Comparison of ENCODE assay signal across 11 cellular contexts in genomic region chr1:155015527-155016230, GRCh38. TPM values are rescaled to one million over a fixed set of nuclear protein-coding genes. Genes with fewer than 3 reads are reported as not detected.
DNase-seq lines count a peak whose midpoint lies in the region; ATAC-seq and TF ChIP-seq lines count a peak whose summit lies in the region.
"Had no signal": no experiment of that assay in that cellular context is flagged by ENCODE, and none has a peak within 500 bp of the region (broad histone marks: within the 10 kb centered on the region; RNA-seq: fewer than 3 reads in every experiment).

No MANE protein-coding gene starts in this region.

- TF ChIP-seq POLR2A in transverse colon (IDR thresholded peaks at IDR 0.05), result no peak

- no peak for ATAC-seq in activated naive CD8-positive, alpha-beta T cell treated with anti-CD3 and anti-CD28 coated beads, Interleukin-2, amount 10 ng/mL, durations not matched to agents 7 days and 5 days (ENCODE audit: low read depth)
- ATAC-seq in activated T-cell treated with anti-CD3 and anti-CD28 coated beads, Interleukin-2, amount 50 U/mL, for 72 hours (replicated peaks in 1 of 2), result no peak

- peak overlapping the region; percentile 35 for H3K4me3 Mint-ChIP-seq in activated naive CD8-positive, alpha-beta T cell treated with anti-CD3 and anti-CD28 coated beads, Interleukin-2, amount 10 ng/mL, durations not matched to agents 7 days and 5 days
- no peak overlapping the region for H3K4me3 Mint-ChIP-seq in activated naive CD8-positive, alpha-beta T cell treated with anti-CD3 and anti-CD28 coated beads for 36 hours
- H3K4me3 Mint-ChIP-seq in activated T-cell treated with anti-CD3 and anti-CD28 coated beads, Interleukin-2, amount 50 U/mL, for 72 hours, result peak overlapping the region; percentile 45 to 67

- TF ChIP-seq CTCF in transverse colon (IDR thresholded peaks at IDR 0.05), result no peak
- no peak for TF ChIP-seq CTCF in dorsolateral prefrontal cortex (IDR thresholded peaks at IDR 0.05 in 54 of 56, conservative IDR thresholded peaks at IDR 0.05 in 2 of 56; ENCODE audit: low read depth in 1 of 56, partially characterized antibody in 56 of 56)

- H3K27ac ChIP-seq in mucosa of rectum (ENCODE audit: low read depth in 2 of 2, low read length in 2 of 2) (peak overlapping the region; percentile 92 to 93), transverse colon (peak overlapping the region; percentile 85 to 96 (median 91)), dorsolateral prefrontal cortex (peak overlapping the region in 23 of 59 donors; percentile 2 to 99 (median 90))

- no peaks in the 10 kb centered on the region for H3K9me3 Mint-ChIP-seq in activated naive CD8-positive, alpha-beta T cell treated with anti-CD3 and anti-CD28 coated beads, Interleukin-2, amount 10 ng/mL, durations not matched to agents 7 days and 5 days
- no peaks in the 10 kb centered on the region for H3K9me3 Mint-ChIP-seq in activated naive CD8-positive, alpha-beta T cell treated with anti-CD3 and anti-CD28 coated beads for 36 hours
- H3K9me3 Mint-ChIP-seq in activated T-cell treated with anti-CD3 and anti-CD28 coated beads, Interleukin-2, amount 50 U/mL, for 72 hours, result no peaks in the 10 kb centered on the region

- H3K36me3 ChIP-seq in mucosa of rectum (ENCODE audit: control insufficient read depth in 2 of 2, insufficient read depth in 2 of 2, low read length in 2 of 2), result peaks cover 39 to 45% of the 10 kb centered on the region in 2 donors
- H3K36me3 ChIP-seq in transverse colon, result peaks cover 0 to 12% (median 2%) of the 10 kb centered on the region in 4 donors

- no peak for DNase-seq in activated naive CD8-positive, alpha-beta T cell treated with anti-CD3 and anti-CD28 coated beads, Interleukin-2, amount 10 ng/mL, durations not matched to agents 7 days and 5 days
- DNase-seq in activated naive CD8-positive, alpha-beta T cell treated with anti-CD3 and anti-CD28 coated beads for 36 hours, result no peak
- no peak for DNase-seq in activated T-cell treated with anti-CD3 and anti-CD28 coated beads, Interleukin-2, amount 50 U/mL, for 72 hours
- no peak for DNase-seq in transverse colon
- no peak for DNase-seq in Ammon's horn (ENCODE audit: low spot score)
- DNase-seq in dorsolateral prefrontal cortex, result no peak
- DNase-seq in SIG-M5 treated with dmso at 0.1 percent for 504 hours (lab: John Stamatoyannopoulos, UW; ENCODE audit: unreplicated experiment), result no peak
- DNase-seq: C1 segment of cervical spinal cord, NCI-H1436 treated with DMSO at 0.1 percent for 48 hours had no signal

- peaks cover 18% of the 10 kb centered on the region for H3K36me3 Mint-ChIP-seq in activated naive CD8-positive, alpha-beta T cell treated with anti-CD3 and anti-CD28 coated beads, Interleukin-2, amount 10 ng/mL, durations not matched to agents 7 days and 5 days
- H3K36me3 Mint-ChIP-seq in activated naive CD8-positive, alpha-beta T cell treated with anti-CD3 and anti-CD28 coated beads for 36 hours, result peaks cover 4% of the 10 kb centered on the region
- peaks cover 4 to 12% of the 10 kb centered on the region in 2 donors for H3K36me3 Mint-ChIP-seq in activated T-cell treated with anti-CD3 and anti-CD28 coated beads, Interleukin-2, amount 50 U/mL, for 72 hours (ENCODE audit: insufficient read depth in 2 of 2)

- H3K4me1 ChIP-seq in mucosa of rectum (ENCODE audit: control insufficient read depth in 2 of 2, insufficient read depth in 2 of 2, low read length in 2 of 2) (peaks cover 53 to 55% of the 10 kb centered on the region in 2 donors), transverse colon (peaks cover 36 to 61% (median 52%) of the 10 kb centered on the region in 4 donors)

- no peaks in the 10 kb centered on the region for H3K9me3 ChIP-seq in mucosa of rectum (ENCODE audit: control insufficient read depth in 2 of 2, low read length in 2 of 2)
- H3K9me3 ChIP-seq in transverse colon, result no peaks in the 10 kb centered on the region
- H3K9me3 ChIP-seq: adrenal gland had no signal

- peak overlapping the region; percentile 60 for H3K27ac Mint-ChIP-seq in activated naive CD8-positive, alpha-beta T cell treated with anti-CD3 and anti-CD28 coated beads, Interleukin-2, amount 10 ng/mL, durations not matched to agents 7 days and 5 days
- no peak overlapping the region for H3K27ac Mint-ChIP-seq in activated naive CD8-positive, alpha-beta T cell treated with anti-CD3 and anti-CD28 coated beads for 36 hours
- H3K27ac Mint-ChIP-seq in activated T-cell treated with anti-CD3 and anti-CD28 coated beads, Interleukin-2, amount 50 U/mL, for 72 hours, result peak overlapping the region; percentile 3

- in situ Hi-C loops in transverse colon (cut with MboI; ENCODE audit: low pct_ligation_motif_present in 1 of 4, low pct_unique_long_range_greater_than_20kb in 1 of 4, low sequenced_read_pairs in 3 of 4), result no loop called here

- no peak for TF ChIP-seq EP300 in transverse colon (IDR thresholded peaks at IDR 0.05; ENCODE audit: low read depth)

- H3K27me3 Mint-ChIP-seq in activated naive CD8-positive, alpha-beta T cell treated with anti-CD3 and anti-CD28 coated beads, Interleukin-2, amount 10 ng/mL, durations not matched to agents 7 days and 5 days, result peaks cover 5% of the 10 kb centered on the region
- H3K27me3 Mint-ChIP-seq in activated naive CD8-positive, alpha-beta T cell treated with anti-CD3 and anti-CD28 coated beads for 36 hours, result peaks cover 6% of the 10 kb centered on the region
- H3K27me3 Mint-ChIP-seq in activated T-cell treated with anti-CD3 and anti-CD28 coated beads, Interleukin-2, amount 50 U/mL, for 72 hours (ENCODE audit: low read depth), result no peaks in the 10 kb centered on the region

- WGBS in transverse colon (ENCODE audit: low coverage in 1 of 2), 2 donors, result 76 to 86% methylated on average over 2 to 16 of the region's 16 CpGs

- H3K4me3 ChIP-seq in mucosa of rectum (ENCODE audit: low read length in 2 of 2), result no peak overlapping the region
- no peak overlapping the region for H3K4me3 ChIP-seq in transverse colon
- H3K4me3 ChIP-seq in dorsolateral prefrontal cortex, result no peak overlapping the region
- H3K4me3 ChIP-seq: adrenal gland had no signal

- POLR2A ChIA-PET in activated naive CD8-positive, alpha-beta T cell treated with anti-CD3 and anti-CD28 coated beads, Interleukin-2, amount 10 ng/mL, durations not matched to agents 7 days and 5 days (lab: Charles Lee), result interaction anchor here (1.0 to 3.5 kb wide), 7 partner anchors 9 to 55 kb away, joined by 3 to 18 read pairs (median 6); partner anchors contain the start of genes CKS1B, FLAD1 and PYGO2

- H3K4me1 Mint-ChIP-seq in activated naive CD8-positive, alpha-beta T cell treated with anti-CD3 and anti-CD28 coated beads, Interleukin-2, amount 10 ng/mL, durations not matched to agents 7 days and 5 days, result peaks cover 48% of the 10 kb centered on the region
- peaks cover 46% of the 10 kb centered on the region for H3K4me1 Mint-ChIP-seq in activated naive CD8-positive, alpha-beta T cell treated with anti-CD3 and anti-CD28 coated beads for 36 hours
- peaks cover 72% of the 10 kb centered on the region for H3K4me1 Mint-ChIP-seq in activated T-cell treated with anti-CD3 and anti-CD28 coated beads, Interleukin-2, amount 50 U/mL, for 72 hours (ENCODE audit: low read depth)

- H3K27me3 ChIP-seq in mucosa of rectum (ENCODE audit: control insufficient read depth in 2 of 2, insufficient read depth in 2 of 2, low read length in 2 of 2) (no peaks in the 10 kb centered on the region), transverse colon (no peaks in the 10 kb centered on the region), dorsolateral prefrontal cortex (no peaks in the 10 kb centered on the region)
- H3K27me3 ChIP-seq: adrenal gland had no signal

- peak overlapping the region in 1 of 2 donors; percentile 74 for H3K9ac ChIP-seq in mucosa of rectum (ENCODE audit: low read depth in 1 of 2, low read length in 2 of 2)

- intact Hi-C loops in transverse colon (cut with DNase I; ENCODE audit: low total_unique reads), result no loop called here
- intact Hi-C loops in dorsolateral prefrontal cortex (cut with DNase I), result loop anchor here (2.0 to 5.0 kb wide), 4 partner anchors 13 to 53 kb away; partner anchors contain the start of genes PYGO2 (in 2 of the 2), ADAM15 (in 1 of the 2) and ZBTB7B (in 1 of the 2)

RNA-seq across cellular contexts. Expression of gene ZBTB7B, which starts 13.1 kb away (rescaled TPM):
- 10 to 100 TPM; 41.4 to 48.4 TPM for total RNA-seq in activated naive CD8-positive, alpha-beta T cell treated with anti-CD3 and anti-CD28 coated beads, Interleukin-2, amount 10 ng/mL, durations not matched to agents 7 days and 5 days
- 10 to 100 TPM; 14.1 to 14.4 TPM for total RNA-seq in activated naive CD8-positive, alpha-beta T cell treated with anti-CD3 and anti-CD28 coated beads for 36 hours
- total RNA-seq in activated T-cell treated with anti-CD3 and anti-CD28 coated beads, Interleukin-2, amount 50 U/mL, for 72 hours, result 100 to 1,000 TPM; 129 to 141 TPM
- total RNA-seq in transverse colon (100 to 1,000 TPM in 3 of 4 donors, 10 to 100 TPM in 1; 85.2 to 513 (median 272) TPM), dorsolateral prefrontal cortex (10 to 100 TPM in 119 of 120 experiments, 1 to 10 TPM in 1; 10.0 to 57.9 (median 22.8) TPM)

RNA-seq across cellular contexts. Expression of gene DCST2, which starts 17.9 kb away (rescaled TPM):
- total RNA-seq in activated naive CD8-positive, alpha-beta T cell treated with anti-CD3 and anti-CD28 coated beads, Interleukin-2, amount 10 ng/mL, durations not matched to agents 7 days and 5 days, result 1 to 10 TPM in 1 of 2 experiments, under 1 TPM in 1; 0.91 to 1.4 TPM
- under 1 TPM; 0.20 to 0.31 TPM for total RNA-seq in activated naive CD8-positive, alpha-beta T cell treated with anti-CD3 and anti-CD28 coated beads for 36 hours
- total RNA-seq in activated T-cell treated with anti-CD3 and anti-CD28 coated beads, Interleukin-2, amount 50 U/mL, for 72 hours, result 1 to 10 TPM; 1.1 to 1.4 TPM
- total RNA-seq in transverse colon (1 to 10 TPM in 3 of 4 donors, not detected in 1; 1.9 to 4.6 (median 4.5) TPM), dorsolateral prefrontal cortex (1 to 10 TPM in 51 of 120 experiments, under 1 TPM in 62, not detected in 7; 0.19 to 3.1 (median 0.92) TPM)

RNA-seq across cellular contexts. Expression of gene DCST1, which starts 17.9 kb away (rescaled TPM):
- total RNA-seq in activated naive CD8-positive, alpha-beta T cell treated with anti-CD3 and anti-CD28 coated beads, Interleukin-2, amount 10 ng/mL, durations not matched to agents 7 days and 5 days, result not detected
- not detected for total RNA-seq in activated naive CD8-positive, alpha-beta T cell treated with anti-CD3 and anti-CD28 coated beads for 36 hours
- under 1 TPM in 1 of 2 donors, not detected in 1; 0.10 TPM for total RNA-seq in activated T-cell treated with anti-CD3 and anti-CD28 coated beads, Interleukin-2, amount 50 U/mL, for 72 hours
- under 1 TPM in 2 of 4 donors, not detected in 2; 0.32 to 0.41 TPM for total RNA-seq in transverse colon
- total RNA-seq in dorsolateral prefrontal cortex, result 1 to 10 TPM in 1 of 120 experiments, under 1 TPM in 15, not detected in 104; 0.14 to 1.1 (median 0.40) TPM
- total RNA-seq: adrenal gland had no signal

RNA-seq across cellular contexts. Expression of gene LENEP, which starts 22.3 kb away (rescaled TPM):
- 1 to 10 TPM; 1.1 to 1.9 TPM for total RNA-seq in activated naive CD8-positive, alpha-beta T cell treated with anti-CD3 and anti-CD28 coated beads, Interleukin-2, amount 10 ng/mL, durations not matched to agents 7 days and 5 days
- under 1 TPM in 1 of 2 experiments, not detected in 1; 0.66 TPM for total RNA-seq in activated naive CD8-positive, alpha-beta T cell treated with anti-CD3 and anti-CD28 coated beads for 36 hours
- 1 to 10 TPM in 1 of 2 donors, under 1 TPM in 1; 0.65 to 2.3 TPM for total RNA-seq in activated T-cell treated with anti-CD3 and anti-CD28 coated beads, Interleukin-2, amount 50 U/mL, for 72 hours
- not detected for total RNA-seq in transverse colon
- 1 to 10 TPM in 19 of 120 experiments, under 1 TPM in 7, not detected in 94; 0.71 to 2.7 (median 1.2) TPM for total RNA-seq in dorsolateral prefrontal cortex
- total RNA-seq: adrenal gland had no signal

RNA-seq across cellular contexts. Expression of gene FLAD1, which starts 32.5 kb away (rescaled TPM):
- total RNA-seq in activated naive CD8-positive, alpha-beta T cell treated with anti-CD3 and anti-CD28 coated beads, Interleukin-2, amount 10 ng/mL, durations not matched to agents 7 days and 5 days, result 10 to 100 TPM; 46.2 to 48.9 TPM
- total RNA-seq in activated naive CD8-positive, alpha-beta T cell treated with anti-CD3 and anti-CD28 coated beads for 36 hours, result 10 to 100 TPM; 54.2 to 56.1 TPM
- total RNA-seq in activated T-cell treated with anti-CD3 and anti-CD28 coated beads, Interleukin-2, amount 50 U/mL, for 72 hours, result 10 to 100 TPM; 45.5 to 55.1 TPM
- 10 to 100 TPM; 32.7 to 42.4 (median 36.0) TPM for total RNA-seq in transverse colon
- total RNA-seq in dorsolateral prefrontal cortex, result 10 to 100 TPM; 16.1 to 42.6 (median 25.5) TPM
